1 cellular context compared by ENCODE assay signal in genomic region chr1:155080250-155081228, GRCh38.
TF ChIP-seq lines count a peak whose summit lies in the region.

No MANE protein-coding gene starts in this region.

TF ChIP-seq in K562, 482 proteins besides CTCF, POLR2A, EP300 and RAD21 (continued from another document and continues in another):
- TF ChIP-seq ZNF592 (IDR thresholded peaks at IDR 0.05) (no peak), ZBTB33 (CRISPR knock-in tag; IDR thresholded peaks at IDR 0.05) (no peak), MAZ (CRISPR knock-in tag; conservative IDR thresholded peaks at IDR 0.05 in 1 of 2, IDR thresholded peaks at IDR 0.05 in 1 of 2) (peak; percentile 20 to 64; a peak in 2 of 4 replicates), CBX8 (IDR thresholded peaks at IDR 0.05; ENCODE audit: borderline replicate concordance, extremely low read depth, low read depth, low read length, poor library complexity, severe bottlenecking) (no peak), NRF1 (conservative IDR thresholded peaks at IDR 0.05 in 1 of 2, IDR thresholded peaks at IDR 0.05 in 1 of 2) (peak; percentile 40 to 47; a peak in 2 of 4 replicates), MAFK (IDR thresholded peaks at IDR 0.05; ENCODE audit: low read length) (no peak), PHB2 (IDR thresholded peaks at IDR 0.05; ENCODE audit: low read depth) (no peak), USF2 (CRISPR knock-in tag; IDR thresholded peaks at IDR 0.05) (peak; percentile 93), PTBP1 (IDR thresholded peaks at IDR 0.05; ENCODE audit: low read depth, low read length) (no peak), PTTG1 (tag; IDR thresholded peaks at IDR 0.05; ENCODE audit: low read depth) (no peak), HMGXB4 (CRISPR knock-in tag; IDR thresholded peaks at IDR 0.05) (0 out of 2 replicates have a peak, but pooled peaks have one; percentile 36), SPI1 (IDR thresholded peaks at IDR 0.05; ENCODE audit: borderline replicate concordance, low read depth, low read length) (no peak)
- TF ChIP-seq, protein P1, sequence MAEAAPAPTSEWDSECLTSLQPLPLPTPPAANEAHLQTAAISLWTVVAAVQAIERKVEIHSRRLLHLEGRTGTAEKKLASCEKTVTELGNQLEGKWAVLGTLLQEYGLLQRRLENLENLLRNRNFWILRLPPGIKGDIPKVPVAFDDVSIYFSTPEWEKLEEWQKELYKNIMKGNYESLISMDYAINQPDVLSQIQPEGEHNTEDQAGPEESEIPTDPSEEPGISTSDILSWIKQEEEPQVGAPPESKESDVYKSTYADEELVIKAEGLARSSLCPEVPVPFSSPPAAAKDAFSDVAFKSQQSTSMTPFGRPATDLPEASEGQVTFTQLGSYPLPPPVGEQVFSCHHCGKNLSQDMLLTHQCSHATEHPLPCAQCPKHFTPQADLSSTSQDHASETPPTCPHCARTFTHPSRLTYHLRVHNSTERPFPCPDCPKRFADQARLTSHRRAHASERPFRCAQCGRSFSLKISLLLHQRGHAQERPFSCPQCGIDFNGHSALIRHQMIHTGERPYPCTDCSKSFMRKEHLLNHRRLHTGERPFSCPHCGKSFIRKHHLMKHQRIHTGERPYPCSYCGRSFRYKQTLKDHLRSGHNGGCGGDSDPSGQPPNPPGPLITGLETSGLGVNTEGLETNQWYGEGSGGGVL (CRISPR knock-in tag; IDR thresholded peaks at IDR 0.05), result no peak
- TF ChIP-seq, protein P2, sequence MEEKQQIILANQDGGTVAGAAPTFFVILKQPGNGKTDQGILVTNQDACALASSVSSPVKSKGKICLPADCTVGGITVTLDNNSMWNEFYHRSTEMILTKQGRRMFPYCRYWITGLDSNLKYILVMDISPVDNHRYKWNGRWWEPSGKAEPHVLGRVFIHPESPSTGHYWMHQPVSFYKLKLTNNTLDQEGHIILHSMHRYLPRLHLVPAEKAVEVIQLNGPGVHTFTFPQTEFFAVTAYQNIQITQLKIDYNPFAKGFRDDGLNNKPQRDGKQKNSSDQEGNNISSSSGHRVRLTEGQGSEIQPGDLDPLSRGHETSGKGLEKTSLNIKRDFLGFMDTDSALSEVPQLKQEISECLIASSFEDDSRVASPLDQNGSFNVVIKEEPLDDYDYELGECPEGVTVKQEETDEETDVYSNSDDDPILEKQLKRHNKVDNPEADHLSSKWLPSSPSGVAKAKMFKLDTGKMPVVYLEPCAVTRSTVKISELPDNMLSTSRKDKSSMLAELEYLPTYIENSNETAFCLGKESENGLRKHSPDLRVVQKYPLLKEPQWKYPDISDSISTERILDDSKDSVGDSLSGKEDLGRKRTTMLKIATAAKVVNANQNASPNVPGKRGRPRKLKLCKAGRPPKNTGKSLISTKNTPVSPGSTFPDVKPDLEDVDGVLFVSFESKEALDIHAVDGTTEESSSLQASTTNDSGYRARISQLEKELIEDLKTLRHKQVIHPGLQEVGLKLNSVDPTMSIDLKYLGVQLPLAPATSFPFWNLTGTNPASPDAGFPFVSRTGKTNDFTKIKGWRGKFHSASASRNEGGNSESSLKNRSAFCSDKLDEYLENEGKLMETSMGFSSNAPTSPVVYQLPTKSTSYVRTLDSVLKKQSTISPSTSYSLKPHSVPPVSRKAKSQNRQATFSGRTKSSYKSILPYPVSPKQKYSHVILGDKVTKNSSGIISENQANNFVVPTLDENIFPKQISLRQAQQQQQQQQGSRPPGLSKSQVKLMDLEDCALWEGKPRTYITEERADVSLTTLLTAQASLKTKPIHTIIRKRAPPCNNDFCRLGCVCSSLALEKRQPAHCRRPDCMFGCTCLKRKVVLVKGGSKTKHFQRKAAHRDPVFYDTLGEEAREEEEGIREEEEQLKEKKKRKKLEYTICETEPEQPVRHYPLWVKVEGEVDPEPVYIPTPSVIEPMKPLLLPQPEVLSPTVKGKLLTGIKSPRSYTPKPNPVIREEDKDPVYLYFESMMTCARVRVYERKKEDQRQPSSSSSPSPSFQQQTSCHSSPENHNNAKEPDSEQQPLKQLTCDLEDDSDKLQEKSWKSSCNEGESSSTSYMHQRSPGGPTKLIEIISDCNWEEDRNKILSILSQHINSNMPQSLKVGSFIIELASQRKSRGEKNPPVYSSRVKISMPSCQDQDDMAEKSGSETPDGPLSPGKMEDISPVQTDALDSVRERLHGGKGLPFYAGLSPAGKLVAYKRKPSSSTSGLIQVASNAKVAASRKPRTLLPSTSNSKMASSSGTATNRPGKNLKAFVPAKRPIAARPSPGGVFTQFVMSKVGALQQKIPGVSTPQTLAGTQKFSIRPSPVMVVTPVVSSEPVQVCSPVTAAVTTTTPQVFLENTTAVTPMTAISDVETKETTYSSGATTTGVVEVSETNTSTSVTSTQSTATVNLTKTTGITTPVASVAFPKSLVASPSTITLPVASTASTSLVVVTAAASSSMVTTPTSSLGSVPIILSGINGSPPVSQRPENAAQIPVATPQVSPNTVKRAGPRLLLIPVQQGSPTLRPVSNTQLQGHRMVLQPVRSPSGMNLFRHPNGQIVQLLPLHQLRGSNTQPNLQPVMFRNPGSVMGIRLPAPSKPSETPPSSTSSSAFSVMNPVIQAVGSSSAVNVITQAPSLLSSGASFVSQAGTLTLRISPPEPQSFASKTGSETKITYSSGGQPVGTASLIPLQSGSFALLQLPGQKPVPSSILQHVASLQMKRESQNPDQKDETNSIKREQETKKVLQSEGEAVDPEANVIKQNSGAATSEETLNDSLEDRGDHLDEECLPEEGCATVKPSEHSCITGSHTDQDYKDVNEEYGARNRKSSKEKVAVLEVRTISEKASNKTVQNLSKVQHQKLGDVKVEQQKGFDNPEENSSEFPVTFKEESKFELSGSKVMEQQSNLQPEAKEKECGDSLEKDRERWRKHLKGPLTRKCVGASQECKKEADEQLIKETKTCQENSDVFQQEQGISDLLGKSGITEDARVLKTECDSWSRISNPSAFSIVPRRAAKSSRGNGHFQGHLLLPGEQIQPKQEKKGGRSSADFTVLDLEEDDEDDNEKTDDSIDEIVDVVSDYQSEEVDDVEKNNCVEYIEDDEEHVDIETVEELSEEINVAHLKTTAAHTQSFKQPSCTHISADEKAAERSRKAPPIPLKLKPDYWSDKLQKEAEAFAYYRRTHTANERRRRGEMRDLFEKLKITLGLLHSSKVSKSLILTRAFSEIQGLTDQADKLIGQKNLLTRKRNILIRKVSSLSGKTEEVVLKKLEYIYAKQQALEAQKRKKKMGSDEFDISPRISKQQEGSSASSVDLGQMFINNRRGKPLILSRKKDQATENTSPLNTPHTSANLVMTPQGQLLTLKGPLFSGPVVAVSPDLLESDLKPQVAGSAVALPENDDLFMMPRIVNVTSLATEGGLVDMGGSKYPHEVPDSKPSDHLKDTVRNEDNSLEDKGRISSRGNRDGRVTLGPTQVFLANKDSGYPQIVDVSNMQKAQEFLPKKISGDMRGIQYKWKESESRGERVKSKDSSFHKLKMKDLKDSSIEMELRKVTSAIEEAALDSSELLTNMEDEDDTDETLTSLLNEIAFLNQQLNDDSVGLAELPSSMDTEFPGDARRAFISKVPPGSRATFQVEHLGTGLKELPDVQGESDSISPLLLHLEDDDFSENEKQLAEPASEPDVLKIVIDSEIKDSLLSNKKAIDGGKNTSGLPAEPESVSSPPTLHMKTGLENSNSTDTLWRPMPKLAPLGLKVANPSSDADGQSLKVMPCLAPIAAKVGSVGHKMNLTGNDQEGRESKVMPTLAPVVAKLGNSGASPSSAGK (IDR thresholded peaks at IDR 0.05), result no peak
- TF ChIP-seq, protein P3, sequence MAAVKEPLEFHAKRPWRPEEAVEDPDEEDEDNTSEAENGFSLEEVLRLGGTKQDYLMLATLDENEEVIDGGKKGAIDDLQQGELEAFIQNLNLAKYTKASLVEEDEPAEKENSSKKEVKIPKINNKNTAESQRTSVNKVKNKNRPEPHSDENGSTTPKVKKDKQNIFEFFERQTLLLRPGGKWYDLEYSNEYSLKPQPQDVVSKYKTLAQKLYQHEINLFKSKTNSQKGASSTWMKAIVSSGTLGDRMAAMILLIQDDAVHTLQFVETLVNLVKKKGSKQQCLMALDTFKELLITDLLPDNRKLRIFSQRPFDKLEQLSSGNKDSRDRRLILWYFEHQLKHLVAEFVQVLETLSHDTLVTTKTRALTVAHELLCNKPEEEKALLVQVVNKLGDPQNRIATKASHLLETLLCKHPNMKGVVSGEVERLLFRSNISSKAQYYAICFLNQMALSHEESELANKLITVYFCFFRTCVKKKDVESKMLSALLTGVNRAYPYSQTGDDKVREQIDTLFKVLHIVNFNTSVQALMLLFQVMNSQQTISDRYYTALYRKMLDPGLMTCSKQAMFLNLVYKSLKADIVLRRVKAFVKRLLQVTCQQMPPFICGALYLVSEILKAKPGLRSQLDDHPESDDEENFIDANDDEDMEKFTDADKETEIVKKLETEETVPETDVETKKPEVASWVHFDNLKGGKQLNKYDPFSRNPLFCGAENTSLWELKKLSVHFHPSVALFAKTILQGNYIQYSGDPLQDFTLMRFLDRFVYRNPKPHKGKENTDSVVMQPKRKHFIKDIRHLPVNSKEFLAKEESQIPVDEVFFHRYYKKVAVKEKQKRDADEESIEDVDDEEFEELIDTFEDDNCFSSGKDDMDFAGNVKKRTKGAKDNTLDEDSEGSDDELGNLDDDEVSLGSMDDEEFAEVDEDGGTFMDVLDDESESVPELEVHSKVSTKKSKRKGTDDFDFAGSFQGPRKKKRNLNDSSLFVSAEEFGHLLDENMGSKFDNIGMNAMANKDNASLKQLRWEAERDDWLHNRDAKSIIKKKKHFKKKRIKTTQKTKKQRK (IDR thresholded peaks at IDR 0.05; ENCODE audit: borderline replicate concordance, low read depth, low read length), result no peak
- TF ChIP-seq, protein P4, sequence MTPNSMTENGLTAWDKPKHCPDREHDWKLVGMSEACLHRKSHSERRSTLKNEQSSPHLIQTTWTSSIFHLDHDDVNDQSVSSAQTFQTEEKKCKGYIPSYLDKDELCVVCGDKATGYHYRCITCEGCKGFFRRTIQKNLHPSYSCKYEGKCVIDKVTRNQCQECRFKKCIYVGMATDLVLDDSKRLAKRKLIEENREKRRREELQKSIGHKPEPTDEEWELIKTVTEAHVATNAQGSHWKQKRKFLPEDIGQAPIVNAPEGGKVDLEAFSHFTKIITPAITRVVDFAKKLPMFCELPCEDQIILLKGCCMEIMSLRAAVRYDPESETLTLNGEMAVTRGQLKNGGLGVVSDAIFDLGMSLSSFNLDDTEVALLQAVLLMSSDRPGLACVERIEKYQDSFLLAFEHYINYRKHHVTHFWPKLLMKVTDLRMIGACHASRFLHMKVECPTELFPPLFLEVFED (CRISPR knock-in tag; conservative IDR thresholded peaks at IDR 0.05), result no peak
- TF ChIP-seq, protein P5, sequence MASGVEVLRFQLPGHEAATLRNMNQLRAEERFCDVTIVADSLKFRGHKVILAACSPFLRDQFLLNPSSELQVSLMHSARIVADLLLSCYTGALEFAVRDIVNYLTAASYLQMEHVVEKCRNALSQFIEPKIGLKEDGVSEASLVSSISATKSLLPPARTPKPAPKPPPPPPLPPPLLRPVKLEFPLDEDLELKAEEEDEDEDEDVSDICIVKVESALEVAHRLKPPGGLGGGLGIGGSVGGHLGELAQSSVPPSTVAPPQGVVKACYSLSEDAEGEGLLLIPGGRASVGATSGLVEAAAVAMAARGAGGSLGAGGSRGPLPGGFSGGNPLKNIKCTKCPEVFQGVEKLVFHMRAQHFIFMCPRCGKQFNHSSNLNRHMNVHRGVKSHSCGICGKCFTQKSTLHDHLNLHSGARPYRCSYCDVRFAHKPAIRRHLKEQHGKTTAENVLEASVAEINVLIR (CRISPR knock-in tag; IDR thresholded peaks at IDR 0.05), result no peak
